4 cellular contexts compared by ENCODE assay signal in genomic region chr13:21100211-21100610, GRCh38.
"Had no signal": no experiment of that assay in that cellular context is flagged by ENCODE, and none has a peak within 500 bp of the region (broad histone marks: within the 10 kb centered on the region; RNA-seq: fewer than 3 reads in every experiment).

No MANE protein-coding gene starts in this region.

- H3K4me2 ChIP-seq: GM23338 had no signal

- ATAC-seq: GM23338, K562 had no signal

- DNase-seq: H9, HCEC 1CT had no signal

- H3K4me3 ChIP-seq: GM23338, K562 had no signal

- H2AFZ ChIP-seq: GM23338 had no signal
